In genomic region chr11:65529475-65530156, GRCh38 we compare ENCODE assay signal across 1 cellular context.
TF ChIP-seq lines count a peak whose summit lies in the region.

No MANE protein-coding gene starts in this region.

TF ChIP-seq in GM12891, 5 proteins besides CTCF, POLR2A, EP300 and RAD21:
- TF ChIP-seq POLR2AphosphoS5 (IDR thresholded peaks at IDR 0.05; ENCODE audit: low read depth, low read length) (no peak), SPI1 (IDR thresholded peaks at IDR 0.05; ENCODE audit: low read depth, low read length) (no peak), PAX5 (IDR thresholded peaks at IDR 0.05; ENCODE audit: insufficient read depth, low read length, severe bottlenecking) (no peak), POU2F2 (IDR thresholded peaks at IDR 0.05; ENCODE audit: low read depth, low read length) (no peak), TAF1 (IDR thresholded peaks at IDR 0.05; ENCODE audit: low read depth, low read length) (no peak)
